In the genomic region with DNA sequence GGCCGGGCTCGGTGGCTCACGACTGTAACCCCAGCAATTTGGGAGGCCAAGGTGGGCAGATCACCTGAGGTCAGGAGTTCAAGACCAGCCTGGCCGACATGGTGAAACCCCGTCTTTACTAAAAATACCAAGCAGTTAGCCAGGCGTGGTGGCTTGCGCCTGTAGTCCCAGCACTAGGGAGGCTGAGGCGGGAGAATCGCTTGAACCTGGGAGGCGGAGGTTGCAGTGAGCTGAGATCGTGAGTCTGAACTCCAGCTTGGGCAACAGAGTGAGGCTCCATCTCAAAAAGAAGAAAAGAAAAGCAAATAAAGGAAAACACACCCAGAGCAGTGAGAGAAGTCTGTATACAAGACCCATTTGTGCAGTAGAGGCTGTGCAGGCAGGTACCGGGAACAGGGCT, we compare ENCODE assay signal across 7 cellular contexts. TPM values are rescaled to one million over a fixed set of nuclear protein-coding genes. Genes with fewer than 3 reads are reported as not detected.
A peak's percentile ranks its signal among the peaks of the same experiment; 100 is the strongest.
DNase-seq lines count a peak whose midpoint lies in the region; ATAC-seq and TF ChIP-seq lines count a peak whose summit lies in the region.
"Not testable (repeated sequence)": the region's sequence is repeated elsewhere in the genome, so short reads cannot be mapped to it uniquely, and the experiment has no call there.

No MANE protein-coding gene starts in this region.

- H3K18ac ChIP-seq in H9 (ENCODE audit: insufficient read length, low read depth, low read length), result not testable (repeated sequence)

- H2BK5ac ChIP-seq in H9 (ENCODE audit: insufficient read length, low read length), result not testable (repeated sequence)

- H4K8ac ChIP-seq in H9 (replicated peaks; ENCODE audit: insufficient read length, low read depth, low read length), result not testable (repeated sequence)

- not testable (repeated sequence) for H3K9me3 ChIP-seq in H9 (ENCODE audit: control insufficient read depth, low read depth, low read length); Loucy (ENCODE audit: insufficient read depth, low read depth, low read length); PC-9 (ENCODE audit: insufficient read depth, low read depth)

- not testable (repeated sequence) for H3K4me2 ChIP-seq in H9 (ENCODE audit: insufficient read depth, insufficient read length, low read length)
- H3K4me2 ChIP-seq in Loucy (ENCODE audit: low read depth, low read length, poor library complexity, severe bottlenecking) (peak overlapping the region; percentile 98), PC-9 (peak overlapping the region; percentile 94)

- H3F3A ChIP-seq in Loucy (ENCODE audit: low read depth), result peaks cover 10% of the 10 kb centered on the region
- H3F3A ChIP-seq in PC-9 (ENCODE audit: insufficient read depth, low read depth), result peaks cover 35% of the 10 kb centered on the region

- H3K79me1 ChIP-seq in H9 (ENCODE audit: insufficient read depth, low read depth, low read length, poor library complexity, severe bottlenecking), result not testable (repeated sequence)

- H3T11ph ChIP-seq in H9 (ENCODE audit: low read length), result not testable (repeated sequence)

- CTCF ChIA-PET in PC-9 (lab: Charles Lee), result interaction anchor here (0.5 to 0.7 kb wide), 3 partner anchors 19 to 842 kb away, joined by 7 to 11 read pairs (median 10); no protein-coding TSS in a partner anchor

- WGBS in H9 (ENCODE audit: extremely low coverage, insufficient read length, low lambda C conversion rate), result no CpG with 5 or more reads among the region's 12 CpGs

- not testable (repeated sequence) for H2BK120ac ChIP-seq in H9 (ENCODE audit: low read depth, low read length, poor library complexity, severe bottlenecking)

- H4K5ac ChIP-seq in H9 (ENCODE audit: insufficient read length, low read depth, low read length), result not testable (repeated sequence)

- not testable (repeated sequence) for H3K4ac ChIP-seq in H9 (ENCODE audit: low read depth, low read length)

- not testable (repeated sequence) for BruUV-seq in PC-9 (replicated peaks; lab: Mats Ljungman, UMichigan)

- H3K79me2 ChIP-seq in H9 (ENCODE audit: insufficient read depth, low read length) (peaks cover 26% of the 10 kb centered on the region; the same call in 1 of the 2 replicates), Loucy (ENCODE audit: insufficient read depth, low read length) (peaks cover 67% of the 10 kb centered on the region), PC-9 (ENCODE audit: low read depth) (peaks cover 67% of the 10 kb centered on the region)

- H3K4me3 ChIP-seq in Loucy (ENCODE audit: low read length, poor library complexity, severe bottlenecking); PC-9: not testable (repeated sequence)

- not testable (repeated sequence) for H3K9ac ChIP-seq in H9 (ENCODE audit: extremely low read depth, insufficient read length, low read length)
- H3K9ac ChIP-seq in Loucy (ENCODE audit: low read depth, low read length, poor library complexity, severe bottlenecking), result peak overlapping the region; percentile 90

- not testable (repeated sequence) for H2BK12ac ChIP-seq in H9 (ENCODE audit: insufficient read length, low read depth, low read length)

- H3K27me3 Mint-ChIP-seq in CD14-positive monocyte (ENCODE audit: low read depth in 3 of 3); H9 (ENCODE audit: low read depth); activated naive CD8-positive, alpha-beta T cell treated with anti-CD3 and anti-CD28 coated beads for 36 hours; central memory CD8-positive, alpha-beta T cell; nephron progenitor cell (ENCODE audit: low read depth, poor library complexity): not testable (repeated sequence)

- POLR2A ChIA-PET in PC-9 (lab: Charles Lee; ENCODE audit: unreplicated experiment), result not testable (repeated sequence)

- not testable (repeated sequence) for ATAC-seq in central memory CD8-positive, alpha-beta T cell (replicated peaks; ENCODE audit: extremely low read depth, poor library complexity, severe bottlenecking)

- not testable (repeated sequence) for H3K4me3 Mint-ChIP-seq in CD14-positive monocyte; activated naive CD8-positive, alpha-beta T cell treated with anti-CD3 and anti-CD28 coated beads for 36 hours; central memory CD8-positive, alpha-beta T cell
- H3K4me3 Mint-ChIP-seq in H9 (peak overlapping the region in 1 of 2 experiments; percentile 84; a peak in 2 of 5 replicates), nephron progenitor cell (peak overlapping the region; percentile 49)

- H4K91ac ChIP-seq in H9 (ENCODE audit: insufficient read length, low read depth, low read length), result not testable (repeated sequence)

- not testable (repeated sequence) for TF ChIP-seq CTCF in CD14-positive monocyte (IDR thresholded peaks at IDR 0.05); H9 (conservative IDR thresholded peaks at IDR 0.05); Loucy (conservative IDR thresholded peaks at IDR 0.05; ENCODE audit: low read length); PC-9 (conservative IDR thresholded peaks at IDR 0.05); nephron progenitor cell (IDR thresholded peaks at IDR 0.05)

- H3K23me2 ChIP-seq in H9 (ENCODE audit: insufficient read length, low read depth, low read length, poor library complexity, severe bottlenecking), result not testable (repeated sequence)

- intact Hi-C loops in CD14-positive monocyte (cut with micrococcal nuclease); PC-9 (cut with micrococcal nuclease; ENCODE audit: unreplicated experiment): not testable (repeated sequence)

- H4K20me1 ChIP-seq in H9 (ENCODE audit: control insufficient read depth, insufficient read depth, insufficient read length); PC-9 (ENCODE audit: insufficient read depth): not testable (repeated sequence)
- peaks cover 25% of the 10 kb centered on the region for H4K20me1 ChIP-seq in Loucy (ENCODE audit: insufficient read depth, low read length, poor library complexity, severe bottlenecking)

- H2AFZ ChIP-seq in H9 (ENCODE audit: low read length); Loucy (ENCODE audit: low read length); PC-9: not testable (repeated sequence)

- H3K4me1 Mint-ChIP-seq in CD14-positive monocyte (peaks cover 23% of the 10 kb centered on the region), H9 (peaks cover 41 to 54% of the 10 kb centered on the region in 2 experiments), nephron progenitor cell (peaks cover 61% of the 10 kb centered on the region)
- peaks cover 26% of the 10 kb centered on the region for H3K4me1 Mint-ChIP-seq in activated naive CD8-positive, alpha-beta T cell treated with anti-CD3 and anti-CD28 coated beads for 36 hours
- H3K4me1 Mint-ChIP-seq in central memory CD8-positive, alpha-beta T cell, result peaks cover 35% of the 10 kb centered on the region

- not testable (repeated sequence) for H3K36me3 ChIP-seq in Loucy (ENCODE audit: insufficient read depth, low read length); PC-9 (ENCODE audit: low read depth)

- H3K9me3 Mint-ChIP-seq in CD14-positive monocyte; H9; activated naive CD8-positive, alpha-beta T cell treated with anti-CD3 and anti-CD28 coated beads for 36 hours; central memory CD8-positive, alpha-beta T cell; nephron progenitor cell: not testable (repeated sequence)

- H2BK20ac ChIP-seq in H9 (ENCODE audit: low read depth, low read length, poor library complexity, severe bottlenecking), result not testable (repeated sequence)

- H3K56ac ChIP-seq in H9 (ENCODE audit: insufficient read length, low read depth, low read length), result not testable (repeated sequence)

- not testable (repeated sequence) for H3K14ac ChIP-seq in H9 (ENCODE audit: insufficient read depth, low read length)

- not testable (repeated sequence) for DNase-seq in CD14-positive monocyte (ENCODE audit: low spot score); H9; PC-9; activated naive CD8-positive, alpha-beta T cell treated with anti-CD3 and anti-CD28 coated beads for 36 hours; central memory CD8-positive, alpha-beta T cell (ENCODE audit: low spot score in 2 of 2); nephron progenitor cell

- H3K27ac Mint-ChIP-seq in CD14-positive monocyte, result peak overlapping the region in 4 of 7 donors; percentile 21 to 60 (median 34)
- H3K27ac Mint-ChIP-seq in H9, result peak overlapping the region in 2 of 3 experiments; percentile 17 to 79; a peak in 3 of 7 replicates
- H3K27ac Mint-ChIP-seq in activated naive CD8-positive, alpha-beta T cell treated with anti-CD3 and anti-CD28 coated beads for 36 hours, result peak overlapping the region; percentile 20
- peak overlapping the region; percentile 10 for H3K27ac Mint-ChIP-seq in central memory CD8-positive, alpha-beta T cell (ENCODE audit: low read depth)
- peak overlapping the region; percentile 96 for H3K27ac Mint-ChIP-seq in nephron progenitor cell

- H3K4me1 ChIP-seq in H9 (ENCODE audit: insufficient read depth, low read length) (peaks cover 14% of the 10 kb centered on the region), Loucy (ENCODE audit: insufficient read depth, low read length, poor library complexity, severe bottlenecking) (peaks cover 31% of the 10 kb centered on the region), PC-9 (replicated peaks; ENCODE audit: insufficient read depth) (peaks cover 37% of the 10 kb centered on the region)

- not testable (repeated sequence) for H2BK15ac ChIP-seq in H9 (ENCODE audit: low read depth, low read length)

- not testable (repeated sequence) for H3K27ac ChIP-seq in H9 (ENCODE audit: insufficient read length, low read depth, low read length)
- H3K27ac ChIP-seq in PC-9, result 0 out of 2 replicates have a peak overlapping the region, but pooled peaks have one; percentile 78

- peaks cover 15 to 18% of the 10 kb centered on the region in 2 donors for H3K36me3 Mint-ChIP-seq in CD14-positive monocyte
- peaks cover 20 to 32% (median 30%) of the 10 kb centered on the region in 3 experiments for H3K36me3 Mint-ChIP-seq in H9 (ENCODE audit: insufficient read depth in 1 of 3, low read depth in 3 of 3)
- peaks cover 46% of the 10 kb centered on the region for H3K36me3 Mint-ChIP-seq in activated naive CD8-positive, alpha-beta T cell treated with anti-CD3 and anti-CD28 coated beads for 36 hours
- H3K36me3 Mint-ChIP-seq in central memory CD8-positive, alpha-beta T cell (ENCODE audit: insufficient read depth), result not testable (repeated sequence)
- H3K36me3 Mint-ChIP-seq in nephron progenitor cell (ENCODE audit: low read depth), result peaks cover 33% of the 10 kb centered on the region

- H3K27me3 ChIP-seq in H9 (ENCODE audit: insufficient read depth, low read length); Loucy (ENCODE audit: insufficient read depth, low read length, poor library complexity, severe bottlenecking); PC-9 (ENCODE audit: insufficient read depth, low read depth): not testable (repeated sequence)

- H3K23ac ChIP-seq in H9 (ENCODE audit: insufficient read length, low read depth, low read length), result not testable (repeated sequence)

- H3K9me2 ChIP-seq in Loucy (replicated peaks; ENCODE audit: low read depth, low read length); PC-9 (ENCODE audit: insufficient read depth): not testable (repeated sequence)

- not testable (repeated sequence) for H2AK5ac ChIP-seq in H9 (ENCODE audit: insufficient read length, low read length)

RNA-seq across cellular contexts. Expression of a gene that starts 15.0 kb away (rescaled TPM):
- 10 to 100 TPM in 1 of 2 donors, 1 to 10 TPM in 1; 8.7 to 10.6 TPM for polyA plus RNA-seq in CD14-positive monocyte
- total RNA-seq in H9 (2021) (92.1 and 93.6 TPM in 2 replicates), PC-9 (2021) (134 and 156 TPM in 2 replicates)
- 100 to 1,000 TPM; 133 to 138 TPM for total RNA-seq in activated naive CD8-positive, alpha-beta T cell treated with anti-CD3 and anti-CD28 coated beads for 36 hours

RNA-seq across cellular contexts. Expression of a gene that starts 32.1 kb away (rescaled TPM):
- polyA plus RNA-seq in CD14-positive monocyte, result 10 to 100 TPM; 26.7 to 28.4 TPM
- total RNA-seq in H9 (2021) (42.2 and 45.0 TPM in 2 replicates), PC-9 (2021) (31.7 and 43.0 TPM in 2 replicates)
- 10 to 100 TPM; 42.6 to 43.2 TPM for total RNA-seq in activated naive CD8-positive, alpha-beta T cell treated with anti-CD3 and anti-CD28 coated beads for 36 hours

Comparison
In these comparisons a context has a peak if more than half of its experiments do, and no peak if none do; other contexts are left out.
1. H3K27ac Mint-ChIP-seq: peak in every context shown above with its lines; median percentile 96 in nephron progenitor cell; 48 in H9; 34 in CD14-positive monocyte; 20 in activated naive CD8-positive, alpha-beta T cell treated with anti-CD3 and anti-CD28 coated beads for 36 hours; 10 in central memory CD8-positive, alpha-beta T cell.